1 cellular context compared by ENCODE assay signal in genomic region chr2:239012936-239013669, GRCh38.
TF ChIP-seq lines count a peak whose summit lies in the region.

No MANE protein-coding gene starts in this region.

TF ChIP-seq in HepG2, 621 proteins besides CTCF, POLR2A, EP300 and RAD21 (continued from another document):
- TF ChIP-seq AFF4 (CRISPR knock-in tag; IDR thresholded peaks at IDR 0.05) = no peak
- TF ChIP-seq ZNF713 (CRISPR knock-in tag; IDR thresholded peaks at IDR 0.05) = no peak
TF ChIP-seq in HepG2: peak in this region for 0.
